Comparison of ENCODE assay signal across 24 cellular contexts in genomic region chr2:240905176-240905781, GRCh38. TPM values are rescaled to one million over a fixed set of nuclear protein-coding genes. Genes with fewer than 3 reads are reported as not detected.
DNase-seq lines count a peak whose midpoint lies in the region; ATAC-seq and TF ChIP-seq lines count a peak whose summit lies in the region.
"Had no signal": no experiment of that assay in that cellular context is flagged by ENCODE, and none has a peak within 500 bp of the region (broad histone marks: within the 10 kb centered on the region; RNA-seq: fewer than 3 reads in every experiment).

No MANE protein-coding gene starts in this region.

- H3K27me3 ChIP-seq in spleen (replicated peaks in 1 of 7) (peaks cover 0 to 24% (median 0%) of the 10 kb centered on the region in 7 donors), sigmoid colon (peaks cover 5 to 28% (median 6%) of the 10 kb centered on the region in 3 donors)

- no peak overlapping the region for H3K4me3 ChIP-seq in spleen
- H3K4me3 ChIP-seq in sigmoid colon, result no peak overlapping the region

- H3K4me3 Mint-ChIP-seq in activated naive CD8-positive, alpha-beta T cell treated with anti-CD3 and anti-CD28 coated beads, Interleukin-2, amount 50 U/mL, for 24 hours, result no peak overlapping the region
- H3K4me3 Mint-ChIP-seq in activated naive CD8-positive, alpha-beta T cell treated with anti-CD3 and anti-CD28 coated beads for 36 hours, result no peak overlapping the region
- H3K4me3 Mint-ChIP-seq: activated naive CD8-positive, alpha-beta T cell treated with anti-CD3 and anti-CD28 coated beads, Interleukin-2, amount 10 ng/mL, durations not matched to agents 7 days and 5 days; activated T-helper 1 cell treated with anti-CD3 and anti-CD28 coated beads, Interleukin-12 subunit alpha, Interleukin-12 subunit beta, Interleukin-2, Interleukin-4 antibody, amounts not matched to agents 30 ng/mL and 10 ng/mL and 1 ng/mL, durations not matched to agents 14 hours and 24 hours and 36 hours; dendritic cell treated with granulocyte-macrophage colony-stimulating factor and Interleukin-4, amounts not matched to agents 40 ng/mL and 50 ng/mL, for 4 days; neural crest cell; stimulated activated naive CD8-positive, alpha-beta T cell treated with anti-CD3 and anti-CD28 coated beads, Interleukin-15, Interleukin-2, amounts not matched to agents 100 ng/mL and 50 ng/mL, for 24 hours; WTC11 had no signal

- H3K36me3 Mint-ChIP-seq in activated naive CD8-positive, alpha-beta T cell treated with anti-CD3 and anti-CD28 coated beads, Interleukin-2, amount 50 U/mL, for 24 hours (ENCODE audit: low read depth), result no peaks in the 10 kb centered on the region
- no peaks in the 10 kb centered on the region for H3K36me3 Mint-ChIP-seq in activated naive CD8-positive, alpha-beta T cell treated with anti-CD3 and anti-CD28 coated beads for 36 hours
- H3K36me3 Mint-ChIP-seq: activated naive CD8-positive, alpha-beta T cell treated with anti-CD3 and anti-CD28 coated beads, Interleukin-2, amount 10 ng/mL, durations not matched to agents 7 days and 5 days; CD4-positive, alpha-beta memory T cell had no signal

- TF ChIP-seq RAD21 in Ishikawa (IDR thresholded peaks at IDR 0.05; ENCODE audit: low read depth), result peak; percentile 43; the same call in 1 of the 2 replicates

- TF ChIP-seq CTCF in spleen (IDR thresholded peaks at IDR 0.05 in 8 of 11, conservative IDR thresholded peaks at IDR 0.05 in 3 of 11), result no peak
- TF ChIP-seq CTCF in sigmoid colon (IDR thresholded peaks at IDR 0.05), result no peak

- H3K27me3 Mint-ChIP-seq in activated naive CD8-positive, alpha-beta T cell treated with anti-CD3 and anti-CD28 coated beads, Interleukin-2, amount 50 U/mL, for 24 hours, result no peaks in the 10 kb centered on the region
- no peaks in the 10 kb centered on the region for H3K27me3 Mint-ChIP-seq in activated naive CD8-positive, alpha-beta T cell treated with anti-CD3 and anti-CD28 coated beads for 36 hours
- H3K27me3 Mint-ChIP-seq: activated naive CD8-positive, alpha-beta T cell treated with anti-CD3 and anti-CD28 coated beads, Interleukin-2, amount 10 ng/mL, durations not matched to agents 7 days and 5 days; stimulated activated naive CD8-positive, alpha-beta T cell treated with anti-CD3 and anti-CD28 coated beads, Interleukin-15, Interleukin-2, amounts not matched to agents 100 ng/mL and 50 ng/mL, for 24 hours had no signal

- DNase-seq in activated naive CD8-positive, alpha-beta T cell treated with anti-CD3 and anti-CD28 coated beads, Interleukin-2, amount 50 U/mL, for 24 hours, result no peak
- DNase-seq in activated naive CD8-positive, alpha-beta T cell treated with anti-CD3 and anti-CD28 coated beads for 36 hours, result no peak
- DNase-seq in left cardiac atrium, result peak; percentile 13
- peak; percentile 71 for DNase-seq in spleen
- no peak for DNase-seq in HT-29 (ENCODE audit: low spot score)
- DNase-seq in sigmoid colon, result no peak
- DNase-seq: activated naive CD8-positive, alpha-beta T cell treated with anti-CD3 and anti-CD28 coated beads, Interleukin-2, amount 10 ng/mL, durations not matched to agents 7 days and 5 days; CD4-positive, alpha-beta memory T cell; foreskin fibroblast; Kasumi-1; kidney glomerular epithelial cell; NCI-H1105 treated with DMSO at 0.1 percent for 48 hours; NCI-H510A; SHP77 treated with DMSO at 0.1 percent for 48 hours had no signal

- H3K9me3 ChIP-seq in spleen (no peaks in the 10 kb centered on the region), sigmoid colon (no peaks in the 10 kb centered on the region)

- WGBS in spleen, 5 donors, result 51 to 79% (median 58%) methylated on average over 5 to 13 of the region's 13 CpGs
- 23 to 77% methylated on average over 13 of the region's 13 CpGs for WGBS in sigmoid colon, 2 donors

- H3K36me3 ChIP-seq in spleen (no peaks in the 10 kb centered on the region), sigmoid colon (no peaks in the 10 kb centered on the region)

- intact Hi-C loops in left cardiac atrium (cut with DNase I) (no loop called here), spleen (cut with DNase I; ENCODE audit: low total_unique reads) (no loop called here), sigmoid colon (cut with DNase I) (no loop called here)

- H3K4me1 ChIP-seq in spleen, result peaks cover 0 to 21% (median 6%) of the 10 kb centered on the region in 6 donors
- no peaks in the 10 kb centered on the region for H3K4me1 ChIP-seq in sigmoid colon

- peak; percentile 9 for ATAC-seq in activated naive CD8-positive, alpha-beta T cell treated with anti-CD3 and anti-CD28 coated beads, Interleukin-2, amount 50 U/mL, for 24 hours
- no peak for ATAC-seq in left cardiac atrium
- no peak for ATAC-seq in GM21723 (IDR thresholded peaks at IDR 0.05; ENCODE audit: unreplicated experiment)
- ATAC-seq: WTC11 had no signal

- no peaks in the 10 kb centered on the region for H3K4me1 Mint-ChIP-seq in activated naive CD8-positive, alpha-beta T cell treated with anti-CD3 and anti-CD28 coated beads, Interleukin-2, amount 50 U/mL, for 24 hours
- no peaks in the 10 kb centered on the region for H3K4me1 Mint-ChIP-seq in activated naive CD8-positive, alpha-beta T cell treated with anti-CD3 and anti-CD28 coated beads for 36 hours
- H3K4me1 Mint-ChIP-seq: activated naive CD8-positive, alpha-beta T cell treated with anti-CD3 and anti-CD28 coated beads, Interleukin-2, amount 10 ng/mL, durations not matched to agents 7 days and 5 days; CD4-positive, alpha-beta memory T cell; neural crest cell; WTC11 had no signal

- H3K27ac ChIP-seq in spleen, result no peak overlapping the region
- no peak overlapping the region for H3K27ac ChIP-seq in sigmoid colon

- H3K9me3 Mint-ChIP-seq in activated naive CD8-positive, alpha-beta T cell treated with anti-CD3 and anti-CD28 coated beads, Interleukin-2, amount 50 U/mL, for 24 hours, result no peaks in the 10 kb centered on the region
- no peaks in the 10 kb centered on the region for H3K9me3 Mint-ChIP-seq in activated naive CD8-positive, alpha-beta T cell treated with anti-CD3 and anti-CD28 coated beads for 36 hours
- H3K9me3 Mint-ChIP-seq: activated naive CD8-positive, alpha-beta T cell treated with anti-CD3 and anti-CD28 coated beads, Interleukin-2, amount 10 ng/mL, durations not matched to agents 7 days and 5 days; activated T-helper 1 cell treated with anti-CD3 and anti-CD28 coated beads, Interleukin-12 subunit alpha, Interleukin-12 subunit beta, Interleukin-2, Interleukin-4 antibody, amounts not matched to agents 30 ng/mL and 10 ng/mL and 1 ng/mL, durations not matched to agents 14 hours and 24 hours and 36 hours; dendritic cell treated with granulocyte-macrophage colony-stimulating factor and Interleukin-4, amounts not matched to agents 40 ng/mL and 50 ng/mL, for 4 days; neural crest cell; stimulated activated naive CD8-positive, alpha-beta T cell treated with anti-CD3 and anti-CD28 coated beads, Interleukin-15, Interleukin-2, amounts not matched to agents 100 ng/mL and 50 ng/mL, for 24 hours had no signal

- TF ChIP-seq EP300 in Ishikawa (IDR thresholded peaks at IDR 0.05; ENCODE audit: borderline replicate concordance), result peak; percentile 81
- TF ChIP-seq EP300 in sigmoid colon (IDR thresholded peaks at IDR 0.05), result no peak

- H3K27ac Mint-ChIP-seq in activated naive CD8-positive, alpha-beta T cell treated with anti-CD3 and anti-CD28 coated beads, Interleukin-2, amount 50 U/mL, for 24 hours, result no peak overlapping the region
- H3K27ac Mint-ChIP-seq in activated naive CD8-positive, alpha-beta T cell treated with anti-CD3 and anti-CD28 coated beads for 36 hours, result no peak overlapping the region
- H3K27ac Mint-ChIP-seq: activated naive CD8-positive, alpha-beta T cell treated with anti-CD3 and anti-CD28 coated beads, Interleukin-2, amount 10 ng/mL, durations not matched to agents 7 days and 5 days; activated T-helper 1 cell treated with anti-CD3 and anti-CD28 coated beads, Interleukin-12 subunit alpha, Interleukin-12 subunit beta, Interleukin-2, Interleukin-4 antibody, amounts not matched to agents 30 ng/mL and 10 ng/mL and 1 ng/mL, durations not matched to agents 14 hours and 24 hours and 36 hours; CD4-positive, alpha-beta memory T cell; dendritic cell treated with granulocyte-macrophage colony-stimulating factor and Interleukin-4, amounts not matched to agents 40 ng/mL and 50 ng/mL, for 4 days; stimulated activated naive CD8-positive, alpha-beta T cell treated with anti-CD3 and anti-CD28 coated beads, Interleukin-15, Interleukin-2, amounts not matched to agents 100 ng/mL and 50 ng/mL, for 24 hours; WTC11 had no signal

- TF ChIP-seq POLR2A in spleen (IDR thresholded peaks at IDR 0.05) (no peak), sigmoid colon (IDR thresholded peaks at IDR 0.05) (no peak)

TF ChIP-seq in Ishikawa, 13 proteins besides CTCF, POLR2A, EP300 and RAD21 (continues in another document):
- TF ChIP-seq TEAD4 (IDR thresholded peaks at IDR 0.05) (no peak; the same call in 1 of the 2 replicates), TAF1 (IDR thresholded peaks at IDR 0.05; ENCODE audit: low read depth) (0 out of 2 replicates have a peak, but pooled peaks have one; percentile 22), MAX (IDR thresholded peaks at IDR 0.05) (peak; percentile 56; the same call in 1 of the 2 replicates), ZBTB7A (IDR thresholded peaks at IDR 0.05; ENCODE audit: low read depth) (peak; percentile 76; the same call in 1 of the 2 replicates), NFIC (IDR thresholded peaks at IDR 0.05) (peak; percentile 92)

RNA-seq across cellular contexts. Expression of gene CROCC2, which starts 0.9 kb away (rescaled TPM):
- not detected for total RNA-seq in activated naive CD8-positive, alpha-beta T cell treated with anti-CD3 and anti-CD28 coated beads for 36 hours
- total RNA-seq in left cardiac atrium (not detected), spleen (1 to 10 TPM in 4 of 7 donors, under 1 TPM in 3; 0.29 to 3.6 (median 1.1) TPM), sigmoid colon (not detected)
- polyA plus RNA-seq in spleen (under 1 TPM; 0.04 to 0.74 (median 0.17) TPM), sigmoid colon (under 1 TPM in 2 of 3 donors, not detected in 1; under 0.01 to 0.09 TPM)
- not detected in 2 replicates for total RNA-seq in HT-29 (2014; rRNA removed; shearing (Covaris generic))
- total RNA-seq: activated naive CD8-positive, alpha-beta T cell treated with anti-CD3 and anti-CD28 coated beads, Interleukin-2, amount 10 ng/mL, durations not matched to agents 7 days and 5 days; activated T-helper 1 cell treated with anti-CD3 and anti-CD28 coated beads, Interleukin-12 subunit alpha, Interleukin-12 subunit beta, Interleukin-2, Interleukin-4 antibody, amounts not matched to agents 30 ng/mL and 10 ng/mL and 1 ng/mL, durations not matched to agents 14 hours and 24 hours and 36 hours; CD4-positive, alpha-beta memory T cell; neural crest cell; T-helper 1 cell treated with Interleukin-12 subunit alpha and Interleukin-12 subunit beta and Interleukin-4 antibody, amounts not matched to agents 30 ng/mL and 1 ng/mL, for 36 hours; urinary bladder; WTC11 had no signal
- polyA plus RNA-seq: CD4-positive, alpha-beta memory T cell had no signal

RNA-seq across cellular contexts. Expression of gene MAB21L4, which starts 9.3 kb away (rescaled TPM):
- total RNA-seq in activated naive CD8-positive, alpha-beta T cell treated with anti-CD3 and anti-CD28 coated beads for 36 hours, result not detected
- total RNA-seq in left cardiac atrium (not detected), spleen (under 1 TPM in 2 of 7 donors, not detected in 5; 0.33 to 0.70 TPM), sigmoid colon (not detected)
- polyA plus RNA-seq in spleen (under 1 TPM in 2 of 3 donors, not detected in 1; 0.04 to 0.13 TPM), sigmoid colon (10 to 100 TPM in 1 of 3 donors, 1 to 10 TPM in 2; 1.2 to 17.6 (median 1.7) TPM)
- total RNA-seq in HT-29 (2014; rRNA removed; shearing (Covaris generic)), result 20.7 and 24.5 TPM in 2 replicates
- total RNA-seq: activated naive CD8-positive, alpha-beta T cell treated with anti-CD3 and anti-CD28 coated beads, Interleukin-2, amount 10 ng/mL, durations not matched to agents 7 days and 5 days; activated T-helper 1 cell treated with anti-CD3 and anti-CD28 coated beads, Interleukin-12 subunit alpha, Interleukin-12 subunit beta, Interleukin-2, Interleukin-4 antibody, amounts not matched to agents 30 ng/mL and 10 ng/mL and 1 ng/mL, durations not matched to agents 14 hours and 24 hours and 36 hours; CD4-positive, alpha-beta memory T cell; neural crest cell; T-helper 1 cell treated with Interleukin-12 subunit alpha and Interleukin-12 subunit beta and Interleukin-4 antibody, amounts not matched to agents 30 ng/mL and 1 ng/mL, for 36 hours; WTC11 had no signal
- polyA plus RNA-seq: CD4-positive, alpha-beta memory T cell had no signal

RNA-seq across cellular contexts. Expression of gene AGXT, which starts 36.7 kb away (rescaled TPM):
- total RNA-seq in activated naive CD8-positive, alpha-beta T cell treated with anti-CD3 and anti-CD28 coated beads for 36 hours, result not detected
- total RNA-seq in left cardiac atrium (under 1 TPM; 0.24 to 0.29 TPM), spleen (1 to 10 TPM in 5 of 7 donors, under 1 TPM in 1, not detected in 1; 0.70 to 4.5 (median 3.8) TPM), sigmoid colon (not detected)
- polyA plus RNA-seq in spleen (1 to 10 TPM in 2 of 3 donors, under 1 TPM in 1; 0.61 to 1.5 (median 1.2) TPM), sigmoid colon (1 to 10 TPM in 2 of 3 donors, under 1 TPM in 1; 0.60 to 2.4 (median 1.6) TPM)
- 1.6 and 3.0 TPM in 2 replicates for total RNA-seq in HT-29 (2014; rRNA removed; shearing (Covaris generic))
- total RNA-seq: activated naive CD8-positive, alpha-beta T cell treated with anti-CD3 and anti-CD28 coated beads, Interleukin-2, amount 10 ng/mL, durations not matched to agents 7 days and 5 days; activated T-helper 1 cell treated with anti-CD3 and anti-CD28 coated beads, Interleukin-12 subunit alpha, Interleukin-12 subunit beta, Interleukin-2, Interleukin-4 antibody, amounts not matched to agents 30 ng/mL and 10 ng/mL and 1 ng/mL, durations not matched to agents 14 hours and 24 hours and 36 hours; CD4-positive, alpha-beta memory T cell; neural crest cell; renal cortical epithelial cell; T-helper 1 cell treated with Interleukin-12 subunit alpha and Interleukin-12 subunit beta and Interleukin-4 antibody, amounts not matched to agents 30 ng/mL and 1 ng/mL, for 36 hours; urinary bladder had no signal
- polyA plus RNA-seq: CD4-positive, alpha-beta memory T cell had no signal

Comparison
In these comparisons a context has a peak if more than half of its experiments do, and no peak if none do; other contexts are left out.
1. DNase-seq: peak in left cardiac atrium (single experiment) and spleen (single experiment); none in activated naive CD8-positive, alpha-beta T cell treated with anti-CD3 and anti-CD28 coated beads, Interleukin-2, amount 50 U/mL, for 24 hours (single experiment), activated naive CD8-positive, alpha-beta T cell treated with anti-CD3 and anti-CD28 coated beads for 36 hours (single experiment), HT-29 (single experiment) and sigmoid colon (single experiment).
2. RNA of gene MAB21L4, which starts 9.3 kb away (total RNA-seq): 20.7 to 24.5 TPM in HT-29; 0.33 to 0.70 TPM in spleen, not detected in activated naive CD8-positive, alpha-beta T cell treated with anti-CD3 and anti-CD28 coated beads for 36 hours, not detected in left cardiac atrium and not detected in sigmoid colon; every median in the first group is over 10 times any median in the second.